ENCODE assay signal across 24 cellular contexts in the genomic region with DNA sequence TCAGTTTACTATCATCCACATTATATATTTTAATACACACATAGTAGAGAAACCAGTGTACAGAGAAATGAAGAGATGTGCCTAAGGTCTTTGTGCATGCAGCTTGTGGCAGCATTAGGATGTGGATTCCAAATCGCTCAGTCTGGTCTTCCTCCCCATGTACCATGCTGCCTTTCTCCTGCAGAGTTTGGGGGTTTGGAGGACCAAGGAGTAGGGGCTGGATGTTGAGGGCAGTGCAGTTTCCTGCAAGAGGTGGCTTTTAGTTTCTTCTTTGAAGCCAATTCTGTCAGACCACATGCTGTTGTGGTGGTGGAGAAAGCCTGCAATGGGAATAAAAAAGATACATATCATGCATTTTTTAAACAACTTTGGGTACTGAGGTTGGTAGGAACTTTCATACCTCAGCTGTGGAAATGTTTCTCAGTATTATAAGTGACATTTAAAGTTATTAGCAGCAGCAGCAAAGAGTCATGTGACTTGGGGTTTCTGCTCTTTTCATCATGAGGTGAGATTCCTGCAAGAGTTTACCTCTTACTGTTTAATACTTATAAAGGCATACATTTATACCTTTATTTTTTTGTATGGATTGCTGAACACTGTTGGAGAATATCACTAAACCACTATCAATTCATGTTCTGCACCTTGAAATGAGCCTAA. TPM values are rescaled to one million over a fixed set of nuclear protein-coding genes. Genes with fewer than 3 reads are reported as not detected.
DNase-seq lines count a peak whose midpoint lies in the region; ATAC-seq and TF ChIP-seq lines count a peak whose summit lies in the region.
"Had no signal": no experiment of that assay in that cellular context is flagged by ENCODE, and none has a peak within 500 bp of the region (broad histone marks: within the 10 kb centered on the region; RNA-seq: fewer than 3 reads in every experiment).

No MANE protein-coding gene starts in this region.

- no peak overlapping the region for H3K4me3 ChIP-seq in DND-41 (ENCODE audit: low read depth in 1 of 2, low read length in 2 of 2)
- H3K4me3 ChIP-seq in coronary artery = no peak overlapping the region
- H3K4me3 ChIP-seq: Peyer's patch had no signal

- peaks cover 64% of the 10 kb centered on the region for H3K4me1 Mint-ChIP-seq in activated T-cell treated with anti-CD3 and anti-CD28 coated beads, Interleukin-2, amount 50 U/mL, for 24 hours (ENCODE audit: low read depth)
- peaks cover 81% of the 10 kb centered on the region for H3K4me1 Mint-ChIP-seq in activated naive CD8-positive, alpha-beta T cell (ENCODE audit: low read depth)
- H3K4me1 Mint-ChIP-seq in natural killer cell = peaks cover 57 to 63% of the 10 kb centered on the region in 2 donors
- H3K4me1 Mint-ChIP-seq: nephron had no signal

- no peaks in the 10 kb centered on the region for H3K79me2 ChIP-seq in DND-41 (ENCODE audit: insufficient read depth, low read length)

- H3K4me2 ChIP-seq in DND-41 (ENCODE audit: insufficient read depth, low read length) = no peak overlapping the region

- H3K9me3 Mint-ChIP-seq in activated T-cell treated with anti-CD3 and anti-CD28 coated beads, Interleukin-2, amount 50 U/mL, for 24 hours = peaks cover 6% of the 10 kb centered on the region
- H3K9me3 Mint-ChIP-seq in activated naive CD8-positive, alpha-beta T cell (ENCODE audit: low read depth) = peaks cover 8% of the 10 kb centered on the region
- peaks cover 0 to 2% of the 10 kb centered on the region in 2 donors for H3K9me3 Mint-ChIP-seq in natural killer cell
- H3K9me3 Mint-ChIP-seq: nephron, type B pancreatic cell had no signal

- H3K27me3 ChIP-seq in DND-41 (ENCODE audit: insufficient read depth, low read length, poor library complexity) = no peaks in the 10 kb centered on the region
- H3K27me3 ChIP-seq: Peyer's patch had no signal

- intact Hi-C loops in natural killer cell (cut with micrococcal nuclease) = no loop called here

- no peaks in the 10 kb centered on the region for H3K27me3 Mint-ChIP-seq in activated T-cell treated with anti-CD3 and anti-CD28 coated beads, Interleukin-2, amount 50 U/mL, for 24 hours
- no peaks in the 10 kb centered on the region for H3K27me3 Mint-ChIP-seq in activated naive CD8-positive, alpha-beta T cell
- H3K27me3 Mint-ChIP-seq in natural killer cell (ENCODE audit: low read depth in 2 of 2) = no peaks in the 10 kb centered on the region

- H3K27ac ChIP-seq in DND-41 (ENCODE audit: low read length) (no peak overlapping the region), coronary artery (no peak overlapping the region), substantia nigra (ENCODE audit: low read depth, low read length, poor library complexity, severe bottlenecking) (no peak overlapping the region)
- H3K27ac ChIP-seq: Peyer's patch had no signal

- H3K27ac Mint-ChIP-seq in activated T-cell treated with anti-CD3 and anti-CD28 coated beads, Interleukin-2, amount 50 U/mL, for 24 hours = peak overlapping the region; percentile 77
- peak overlapping the region; percentile 81 for H3K27ac Mint-ChIP-seq in activated naive CD8-positive, alpha-beta T cell
- H3K27ac Mint-ChIP-seq in natural killer cell = peak overlapping the region; percentile 82 to 84
- H3K27ac Mint-ChIP-seq: nephron, type B pancreatic cell had no signal

- no peak for DNase-seq in activated T-cell treated with anti-CD3 and anti-CD28 coated beads, Interleukin-2, amount 50 U/mL, for 24 hours
- DNase-seq in activated T-cell treated with anti-CD3 and anti-CD28 coated beads, Interleukin-2, amount 50 U/mL, for 48 hours = no peak
- DNase-seq in DND-41 (no peak), natural killer cell (no peak), coronary artery (ENCODE audit: low spot score) (no peak), substantia nigra (lab: John Stamatoyannopoulos, UW) (no peak), mesenteric fat pad (ENCODE audit: low spot score) (no peak)
- DNase-seq: central memory CD4-positive, alpha-beta T cell; glutamatergic neuron; islet precursor cell; left ventricle myocardium superior; MV-4-11; NCI-H1436; NCI-H2081; NCI-H2227 treated with DMSO at 0.1 percent for 48 hours; NCI-H526 treated with DMSO at 0.1 percent for 48 hours; Peyer's patch; SHP77; stimulated activated CD4-positive, alpha-beta T cell treated with anti-CD3 and anti-CD28 coated beads, Interleukin-4, amount 100 ng/mL, for 1 hour had no signal

- TF ChIP-seq CTCF in DND-41 (IDR thresholded peaks at IDR 0.05; ENCODE audit: borderline replicate concordance, extremely low read depth, low read length, poor library complexity, severe bottlenecking) (no peak), natural killer cell (IDR thresholded peaks at IDR 0.05) (no peak), coronary artery (IDR thresholded peaks at IDR 0.05) (no peak)

- H3K9ac ChIP-seq in DND-41 (ENCODE audit: low read depth, low read length) = no peak overlapping the region

- H4K20me1 ChIP-seq in DND-41 (ENCODE audit: insufficient read depth, low read length) = no peaks in the 10 kb centered on the region

- ATAC-seq in DND-41 (ENCODE audit: insufficient read depth, low read depth) = 0 out of 3 replicates have a peak, but pooled peaks have one; percentile 22
- ATAC-seq in natural killer cell = peak in 2 of 3 donors; percentile 24 to 34

- H3K9me3 ChIP-seq in DND-41 (ENCODE audit: insufficient read depth, low read length, severe bottlenecking) = no peaks in the 10 kb centered on the region
- H3K9me3 ChIP-seq: Peyer's patch had no signal

- H3K4me3 Mint-ChIP-seq in activated T-cell treated with anti-CD3 and anti-CD28 coated beads, Interleukin-2, amount 50 U/mL, for 24 hours = no peak overlapping the region
- H3K4me3 Mint-ChIP-seq in activated naive CD8-positive, alpha-beta T cell = no peak overlapping the region
- H3K4me3 Mint-ChIP-seq in natural killer cell = peak overlapping the region; percentile 22
- H3K4me3 Mint-ChIP-seq: nephron, type B pancreatic cell had no signal

- H3K4me1 ChIP-seq in DND-41 (ENCODE audit: insufficient read depth, low read length) = no peaks in the 10 kb centered on the region
- H3K4me1 ChIP-seq: Peyer's patch had no signal

- H3K36me3 ChIP-seq in DND-41 (ENCODE audit: insufficient read depth, low read length) = peaks cover 44% of the 10 kb centered on the region
- H3K36me3 ChIP-seq: Peyer's patch had no signal

- H3K36me3 Mint-ChIP-seq in activated T-cell treated with anti-CD3 and anti-CD28 coated beads, Interleukin-2, amount 50 U/mL, for 24 hours (ENCODE audit: low read depth) = peaks cover 85% of the 10 kb centered on the region
- peaks cover 42% of the 10 kb centered on the region for H3K36me3 Mint-ChIP-seq in activated naive CD8-positive, alpha-beta T cell
- H3K36me3 Mint-ChIP-seq in natural killer cell = peaks cover 15% of the 10 kb centered on the region
- H3K36me3 Mint-ChIP-seq: type B pancreatic cell had no signal

- no peak overlapping the region for H2AFZ ChIP-seq in DND-41 (ENCODE audit: low read depth, low read length)

RNA-seq across cellular contexts. Expression of gene TESPA1, which starts 34.4 kb away (rescaled TPM):
- total RNA-seq in natural killer cell (10 to 100 TPM; 39.9 to 59.6 (median 53.5) TPM), mesenteric fat pad (0.48 TPM)
- total RNA-seq: G401, LHCN-M2 had no signal

Comparison
In these comparisons a context has a peak if more than half of its experiments do, and no peak if none do; other contexts are left out.
1. RNA of gene TESPA1, which starts 34.4 kb away (total RNA-seq): 39.9 to 59.6 TPM in natural killer cell; 0.48 TPM in mesenteric fat pad (single experiment); every median in the first group is over 10 times any median in the second.
2. Peak in every context shown above with its lines, with median percentiles within 50 percentile points of each other: H3K27ac Mint-ChIP-seq.